ENCODE assay signal across 8 cellular contexts in the genomic region with DNA sequence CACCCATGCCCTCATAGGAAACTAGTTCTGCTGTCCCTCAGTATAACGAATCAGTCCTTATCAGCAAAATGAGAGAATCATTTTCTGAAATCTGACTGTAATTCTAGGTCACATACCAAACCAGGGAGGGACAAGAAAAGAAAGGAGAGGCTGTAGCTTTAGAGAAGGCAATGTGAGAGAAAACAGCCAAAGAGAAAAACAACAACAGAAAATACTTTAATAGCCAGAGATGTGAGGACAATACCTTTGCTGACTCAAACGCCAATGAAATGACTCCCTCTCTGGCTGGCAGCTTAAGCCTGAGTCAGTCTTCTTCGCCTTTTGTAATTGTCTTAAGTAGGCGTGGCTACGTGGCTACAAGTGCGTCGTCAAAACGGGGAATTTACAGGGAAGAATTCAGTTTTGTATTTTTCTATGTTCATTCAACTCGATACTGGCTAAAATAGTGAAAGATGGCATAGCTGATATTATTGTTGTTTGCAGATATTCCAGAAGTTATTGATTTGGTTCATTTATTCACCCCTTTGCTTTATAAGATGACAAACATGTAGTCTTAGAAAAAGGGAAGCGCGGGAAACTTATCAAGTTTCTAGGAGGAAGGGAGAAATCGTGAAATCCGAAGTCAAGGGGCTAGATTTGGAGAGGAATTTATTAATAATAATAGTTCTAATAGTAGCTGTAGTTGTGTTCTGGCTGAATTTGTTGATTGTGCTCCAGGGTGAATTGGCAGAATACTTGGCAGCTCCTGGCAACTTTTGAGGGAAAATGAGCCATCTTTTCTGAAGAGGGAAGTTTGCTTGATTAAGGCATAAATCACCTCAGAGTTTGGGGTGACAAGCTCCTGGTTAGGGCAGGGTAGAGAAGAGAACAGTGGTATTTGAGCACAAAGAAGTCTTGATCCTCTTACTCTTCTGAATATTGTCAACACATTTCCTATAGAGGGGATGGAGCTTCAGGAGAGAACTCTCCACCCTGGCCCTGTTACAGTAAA. TPM values are rescaled to one million over a fixed set of nuclear protein-coding genes. Genes with fewer than 3 reads are reported as not detected.
DNase-seq lines count a peak whose midpoint lies in the region; ATAC-seq and TF ChIP-seq lines count a peak whose summit lies in the region.

A gene with protein sequence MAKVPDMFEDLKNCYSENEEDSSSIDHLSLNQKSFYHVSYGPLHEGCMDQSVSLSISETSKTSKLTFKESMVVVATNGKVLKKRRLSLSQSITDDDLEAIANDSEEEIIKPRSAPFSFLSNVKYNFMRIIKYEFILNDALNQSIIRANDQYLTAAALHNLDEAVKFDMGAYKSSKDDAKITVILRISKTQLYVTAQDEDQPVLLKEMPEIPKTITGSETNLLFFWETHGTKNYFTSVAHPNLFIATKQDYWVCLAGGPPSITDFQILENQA (minus strand): TSS at position 295 of the 991 bp plus-strand sequence. CDS start 723 bp downstream, outside the sequence.

- no peaks in the 10 kb centered on the region for H3K36me3 ChIP-seq in PC-9 (ENCODE audit: low read depth)
- no peaks in the 10 kb centered on the region for H3K36me3 ChIP-seq in esophagus squamous epithelium
- no peaks in the 10 kb centered on the region for H3K36me3 ChIP-seq in smooth muscle cell (ENCODE audit: low read depth)

- H3K9me3 Mint-ChIP-seq in activated CD4-positive, alpha-beta T cell treated with anti-CD3 and anti-CD28 coated beads for 36 hours (ENCODE audit: low read depth), result no peaks in the 10 kb centered on the region

- H3K4me1 Mint-ChIP-seq in activated CD4-positive, alpha-beta T cell treated with anti-CD3 and anti-CD28 coated beads for 36 hours, result peaks cover 3% of the 10 kb centered on the region

- CTCF ChIA-PET in activated CD4-positive, alpha-beta T cell treated with anti-CD3 and anti-CD28 coated beads for 36 hours (lab: Charles Lee), result interaction anchor here (0.7 to 3.3 kb wide), 7 partner anchors 11 to 157 kb away, joined by 3 to 11 read pairs (median 3); no protein-coding TSS in a partner anchor
- CTCF ChIA-PET in PC-9 (lab: Charles Lee), result interaction anchor here (0.5 kb wide), 1 partner anchor 9 kb away, joined by 3 read pairs; no protein-coding TSS in a partner anchor

- ATAC-seq in activated CD4-positive, alpha-beta T cell treated with anti-CD3 and anti-CD28 coated beads for 36 hours, result peak; percentile 71
- ATAC-seq in GM21367 (IDR thresholded peaks at IDR 0.05; ENCODE audit: unreplicated experiment) (no peak), GM21360 (IDR thresholded peaks at IDR 0.05; ENCODE audit: unreplicated experiment) (no peak)

- H3F3A ChIP-seq in PC-9 (ENCODE audit: insufficient read depth, low read depth), result no peaks in the 10 kb centered on the region
- no peaks in the 10 kb centered on the region for H3F3A ChIP-seq in smooth muscle cell (ENCODE audit: low read depth)

- peaks cover 36% of the 10 kb centered on the region for H3K4me1 ChIP-seq in PC-9 (replicated peaks; ENCODE audit: insufficient read depth)
- H3K4me1 ChIP-seq in esophagus squamous epithelium, result peaks cover 0 to 36% (median 5%) of the 10 kb centered on the region in 3 donors
- peaks cover 18% of the 10 kb centered on the region for H3K4me1 ChIP-seq in smooth muscle cell (ENCODE audit: low read depth)

- TSS peak; percentile 47 for BruUV-seq in PC-9 (replicated peaks; lab: Mats Ljungman, UMichigan)

- TF ChIP-seq CTCF in PC-9 (conservative IDR thresholded peaks at IDR 0.05), result no peak
- no peak for TF ChIP-seq CTCF in esophagus squamous epithelium (IDR thresholded peaks at IDR 0.05)
- no peak for TF ChIP-seq CTCF in smooth muscle cell (IDR thresholded peaks at IDR 0.05; ENCODE audit: borderline replicate concordance, insufficient read depth, poor library complexity, severe bottlenecking)

- intact Hi-C loops in activated CD4-positive, alpha-beta T cell treated with anti-CD3 and anti-CD28 coated beads for 36 hours (cut with DNase I, micrococcal nuclease), result no loop called here
- intact Hi-C loops in PC-9 (cut with micrococcal nuclease; ENCODE audit: unreplicated experiment) (no loop called here), esophagus squamous epithelium (cut with DNase I) (no loop called here)

- peaks cover 4% of the 10 kb centered on the region for H3K9me3 ChIP-seq in PC-9 (ENCODE audit: insufficient read depth, low read depth)
- no peaks in the 10 kb centered on the region for H3K9me3 ChIP-seq in esophagus squamous epithelium
- H3K9me3 ChIP-seq in smooth muscle cell (replicated peaks; ENCODE audit: low read depth), result no peaks in the 10 kb centered on the region

- H3K27ac ChIP-seq in PC-9 (peak within 1 kb of the TSS; percentile 44), esophagus squamous epithelium (peak within 1 kb of the TSS in 3 of 4 donors; percentile 26 to 70 (median 69)), smooth muscle cell (ENCODE audit: low read depth) (peak within 1 kb of the TSS; percentile 60)

- POLR2A ChIA-PET in activated CD4-positive, alpha-beta T cell treated with anti-CD3 and anti-CD28 coated beads for 36 hours (lab: Charles Lee), result interaction anchor here (0.7 kb wide), 1 partner anchor 19 kb away, joined by 3 read pairs; no protein-coding TSS in a partner anchor
- POLR2A ChIA-PET in PC-9 (lab: Charles Lee; ENCODE audit: unreplicated experiment), result interaction anchor here (0.7 kb wide), 1 partner anchor 371 kb away, joined by 6 read pairs; no protein-coding TSS in a partner anchor

- H3K79me2 ChIP-seq in PC-9 (ENCODE audit: low read depth) (no peaks in the 10 kb centered on the region), smooth muscle cell (ENCODE audit: low read depth) (no peaks in the 10 kb centered on the region)

- no peak for TF ChIP-seq POLR2A in esophagus squamous epithelium (IDR thresholded peaks at IDR 0.05)

- H3K4me3 Mint-ChIP-seq in activated CD4-positive, alpha-beta T cell treated with anti-CD3 and anti-CD28 coated beads for 36 hours, result peak within 1 kb of the TSS; percentile 22

- DNase-seq in activated CD4-positive, alpha-beta T cell treated with anti-CD3 and anti-CD28 coated beads for 36 hours, result peak; percentile 28
- DNase-seq in activated CD4-positive, alpha-beta T cell treated with anti-CD3 and anti-CD28 coated beads for 48 hours, result no peak
- DNase-seq in PC-9 (peak; percentile 37 to 65), esophagus squamous epithelium (lab: John Stamatoyannopoulos, UW) (no peak), smooth muscle cell (lab: John Stamatoyannopoulos, UW; ENCODE audit: unreplicated experiment) (no peak), NCI-H774 (lab: John Stamatoyannopoulos, UW) (no peak)

- H3K4me2 ChIP-seq in PC-9, result peak within 1 kb of the TSS; percentile 46
- peak within 1 kb of the TSS; percentile 80 for H3K4me2 ChIP-seq in smooth muscle cell

- no peak within 1 kb of the TSS for H3K27ac Mint-ChIP-seq in activated CD4-positive, alpha-beta T cell treated with anti-CD3 and anti-CD28 coated beads for 36 hours

- H3K4me3 ChIP-seq in PC-9, result peak within 1 kb of the TSS; percentile 21; the same call in 1 of the 2 replicates
- H3K4me3 ChIP-seq in esophagus squamous epithelium, result peak within 1 kb of the TSS in 3 of 4 donors; percentile 6 to 35 (median 17)
- peak within 1 kb of the TSS; percentile 34 for H3K4me3 ChIP-seq in smooth muscle cell

- no peak within 1 kb of the TSS for H3K9ac ChIP-seq in smooth muscle cell (ENCODE audit: low read depth)

- H3K9me2 ChIP-seq in PC-9 (ENCODE audit: insufficient read depth), result no peaks in the 10 kb centered on the region; the same call in 1 of the 2 replicates

- 29 to 31% methylated on average over 13 of the region's 13 CpGs for WGBS in esophagus squamous epithelium, 2 donors
- WGBS in smooth muscle cell (ENCODE audit: low lambda C conversion rate), result 29% methylated on average over 13 of the region's 13 CpGs

- H3K36me3 Mint-ChIP-seq in activated CD4-positive, alpha-beta T cell treated with anti-CD3 and anti-CD28 coated beads for 36 hours (ENCODE audit: low read depth), result no peaks in the 10 kb centered on the region

- H4K20me1 ChIP-seq in PC-9 (ENCODE audit: insufficient read depth), result no peaks in the 10 kb centered on the region
- H4K20me1 ChIP-seq in smooth muscle cell (ENCODE audit: low read depth), result no peaks in the 10 kb centered on the region

- H3K27me3 ChIP-seq in PC-9 (ENCODE audit: insufficient read depth, low read depth) (no peaks in the 10 kb centered on the region), esophagus squamous epithelium (no peaks in the 10 kb centered on the region), smooth muscle cell (ENCODE audit: low read depth) (no peaks in the 10 kb centered on the region)

- peaks cover 8% of the 10 kb centered on the region for H3K27me3 Mint-ChIP-seq in activated CD4-positive, alpha-beta T cell treated with anti-CD3 and anti-CD28 coated beads for 36 hours

- H2AFZ ChIP-seq in PC-9, result no peak within 1 kb of the TSS
- H2AFZ ChIP-seq in smooth muscle cell (ENCODE audit: low read depth), result peak within 1 kb of the TSS; percentile 62

RNA-seq across cellular contexts. Expression of the gene that starts here (rescaled TPM):
- total RNA-seq in activated CD4-positive, alpha-beta T cell treated with anti-CD3 and anti-CD28 coated beads for 36 hours, result 1 to 10 TPM; 6.6 to 6.9 TPM
- total RNA-seq in PC-9 (2021), result 0.55 TPM in 2 replicates
- 10 to 100 TPM in 1 of 4 donors, 1 to 10 TPM in 2, under 1 TPM in 1; 0.53 to 37.4 (median 4.3) TPM for total RNA-seq in esophagus squamous epithelium
- total RNA-seq in smooth muscle cell, result 3.4 and 6.4 TPM in 2 replicates
- 1.4 and 5.1 TPM in 2 replicates for polyA plus RNA-seq in smooth muscle cell

Comparison
In these comparisons a context has a peak if more than half of its experiments do, and no peak if none do; other contexts are left out.
1. Peak in DNase-seq, H3K4me3 ChIP-seq, H3K27ac ChIP-seq and H3K4me2 ChIP-seq in PC-9; RNA of the gene not detected or under 1 TPM.